8 cellular contexts compared by ENCODE assay signal in genomic region chr1:31155216-31155806, GRCh38.
DNase-seq lines count a peak whose midpoint lies in the region; ATAC-seq, FAIRE-seq and TF ChIP-seq lines count a peak whose summit lies in the region.

No MANE protein-coding gene starts in this region.

- TF ChIP-seq RAD21 in H1 (IDR thresholded peaks at IDR 0.05 in 1 of 2, conservative IDR thresholded peaks at IDR 0.05 in 1 of 2; ENCODE audit: low read depth in 2 of 2, low read length in 2 of 2) = 0 out of 4 replicates have a peak, but pooled peaks of 1 of the 2 experiments have one; percentile 8

- no peak overlapping the region for H2BK20ac ChIP-seq in H1 (ENCODE audit: low read length)

- POLR2A ChIA-PET in activated CD4-positive, alpha-beta memory T cell treated with anti-CD3 and anti-CD28 coated beads, Interleukin-2, amount 10 ng/mL, durations not matched to agents 7 days and 5 days (lab: Charles Lee) = interaction anchor here (1.0 kb wide), 1 partner anchor 141 kb away, joined by 5 read pairs; the partner anchor contains the start of genes SNRNP40 and ZCCHC17
- POLR2A ChIA-PET in H1 (lab: Charles Lee; ENCODE audit: partially characterized antibody) = interaction anchor here (0.6 to 5.2 kb wide), 18 partner anchors 8 to 376 kb away, joined by 3 to 42 read pairs (median 4); partner anchors contain the start of genes FABP3 and PUM1

- no peak overlapping the region for H3K23ac ChIP-seq in H1 (ENCODE audit: insufficient read length)

- peaks cover 9% of the 10 kb centered on the region for H3K4me1 Mint-ChIP-seq in activated CD4-positive, alpha-beta memory T cell treated with anti-CD3 and anti-CD28 coated beads, Interleukin-2, amount 10 ng/mL, durations not matched to agents 7 days and 5 days
- peaks cover 16% of the 10 kb centered on the region for H3K4me1 Mint-ChIP-seq in mesothelial cell of epicardium

- H2BK12ac ChIP-seq in H1 (ENCODE audit: low read depth, low read length) = no peak overlapping the region; the same call in 1 of the 2 replicates

- H3K9me3 ChIP-seq in H1 (ENCODE audit: insufficient read depth in 2 of 2, low read depth in 1 of 2, low read length in 1 of 2) = no peaks in the 10 kb centered on the region

- H3K36me3 ChIP-seq in H1 (ENCODE audit: control insufficient read depth in 2 of 4, insufficient read depth in 4 of 4, low read length in 3 of 4) = peaks cover 0 to 2% (median 0%) of the 10 kb centered on the region in 4 experiments; a peak in 1 of 8 replicates

- H3K56ac ChIP-seq in H1 (replicated peaks; ENCODE audit: insufficient read length, low read depth, low read length) = peak overlapping the region; percentile 46

- H2AFZ ChIP-seq in H1 (ENCODE audit: low read length) = no peak overlapping the region

- H3K27me3 Mint-ChIP-seq in activated CD4-positive, alpha-beta memory T cell treated with anti-CD3 and anti-CD28 coated beads, Interleukin-2, amount 10 ng/mL, durations not matched to agents 7 days and 5 days = no peaks in the 10 kb centered on the region
- H3K27me3 Mint-ChIP-seq in mesothelial cell of epicardium (ENCODE audit: low read depth) = no peaks in the 10 kb centered on the region

- no peak for FAIRE-seq in H1 (lab: Jason Lieb, UNC)

- H3K27me3 ChIP-seq in H1 (replicated peaks in 1 of 4; ENCODE audit: control insufficient read depth in 3 of 4, extremely low read depth in 1 of 4, insufficient read depth in 3 of 4, low read length in 3 of 4) = no peaks in the 10 kb centered on the region

- H2AK5ac ChIP-seq in H1 (ENCODE audit: low read depth, low read length) = no peak overlapping the region

- H3K4me3 Mint-ChIP-seq in activated CD4-positive, alpha-beta memory T cell treated with anti-CD3 and anti-CD28 coated beads, Interleukin-2, amount 10 ng/mL, durations not matched to agents 7 days and 5 days = peak overlapping the region; percentile 78
- H3K4me3 Mint-ChIP-seq in mesothelial cell of epicardium = peak overlapping the region; percentile 79

- peak overlapping the region; percentile 52; the same call in 1 of the 2 replicates for H2BK5ac ChIP-seq in H1 (ENCODE audit: low read depth, low read length)

- H3K4ac ChIP-seq in H1 (replicated peaks; ENCODE audit: insufficient read length, low read depth, low read length) = peak overlapping the region; percentile 90

- H3K36me3 Mint-ChIP-seq in activated CD4-positive, alpha-beta memory T cell treated with anti-CD3 and anti-CD28 coated beads, Interleukin-2, amount 10 ng/mL, durations not matched to agents 7 days and 5 days (ENCODE audit: low read depth) = no peaks in the 10 kb centered on the region
- H3K36me3 Mint-ChIP-seq in mesothelial cell of epicardium = no peaks in the 10 kb centered on the region

- DNase-seq in NCI-H748 treated with DMSO at 0.1 percent for 48 hours (lab: John Stamatoyannopoulos, UW) = peak; percentile 1
- DNase-seq in activated CD4-positive, alpha-beta memory T cell treated with anti-CD3 and anti-CD28 coated beads, Interleukin-2, amount 10 ng/mL, durations not matched to agents 7 days and 5 days = peak; percentile 69
- DNase-seq in H1 (ENCODE audit: low read depth in 1 of 2, low spot score in 2 of 2) = peak; percentile 31 to 90
- peak; percentile 38 to 78 for DNase-seq in mesothelial cell of epicardium (ENCODE audit: low spot score in 2 of 2, unreplicated experiment in 2 of 2)
- peak; percentile 4 to 27 for DNase-seq in stimulated activated CD8-positive, alpha-beta memory T cell treated with anti-CD3 and anti-CD28 coated beads, Interleukin-2, amount 100 ng/mL, for 1 hour (ENCODE audit: low read depth in 2 of 2)

- peak overlapping the region; percentile 72 to 73 for H3K4me2 ChIP-seq in H1 (ENCODE audit: insufficient read depth in 1 of 2, low read depth in 2 of 2, low read length in 2 of 2)

- H3K79me1 ChIP-seq in H1 (ENCODE audit: low read depth, low read length) = no peaks in the 10 kb centered on the region

- H2BK120ac ChIP-seq in H1 (replicated peaks; ENCODE audit: low read depth, low read length) = no peak overlapping the region

- peak overlapping the region; percentile 11 for H3K27ac Mint-ChIP-seq in activated CD4-positive, alpha-beta memory T cell treated with anti-CD3 and anti-CD28 coated beads, Interleukin-2, amount 10 ng/mL, durations not matched to agents 7 days and 5 days
- H3K27ac Mint-ChIP-seq in mesothelial cell of epicardium = peak overlapping the region; percentile 96

- peak overlapping the region; percentile 93 for H4K8ac ChIP-seq in H1 (ENCODE audit: extremely low read depth, insufficient read depth, low read length)

- peak overlapping the region; percentile 73 for H4K5ac ChIP-seq in H1 (ENCODE audit: insufficient read length, low read depth, low read length)

- peak overlapping the region; percentile 60; the same call in 1 of the 2 replicates for H3K27ac ChIP-seq in H1 (ENCODE audit: low read depth, low read length)

- no peak overlapping the region for H3K14ac ChIP-seq in H1 (ENCODE audit: insufficient read length)

- peaks cover 7% of the 10 kb centered on the region for H3K23me2 ChIP-seq in H1 (ENCODE audit: low read depth, low read length)

- peak overlapping the region; percentile 88; the same call in 1 of the 2 replicates for H3K18ac ChIP-seq in H1 (ENCODE audit: extremely low read depth, low read length)

- CTCF ChIA-PET in activated CD4-positive, alpha-beta memory T cell treated with anti-CD3 and anti-CD28 coated beads, Interleukin-2, amount 10 ng/mL, durations not matched to agents 7 days and 5 days (lab: Charles Lee) = interaction anchor here (0.9 kb wide), 1 partner anchor 437 kb away, joined by 3 read pairs; no protein-coding TSS in a partner anchor
- CTCF ChIA-PET in H1 (lab: Charles Lee; ENCODE audit: partially characterized antibody) = no interaction called here

- H3K9ac ChIP-seq in H1 (replicated peaks in 1 of 4; ENCODE audit: extremely low read depth in 1 of 4, low read depth in 3 of 4, low read length in 3 of 4) = peak overlapping the region; percentile 66 to 79 (median 72)

- WGBS in H1 (ENCODE audit: extremely low coverage in 1 of 2, insufficient coverage in 1 of 2, insufficient read length in 1 of 2, insufficient replicate concordance in 2 of 2, low coverage in 1 of 2, low lambda C conversion rate in 2 of 2, missing lambda C conversion rate in 1 of 2), 2 experiments = 8% methylated on average over 15 of the region's 46 CpGs; no CpG with 5 or more reads in 1 of the 2 experiments

- no peaks in the 10 kb centered on the region for H3K9me3 Mint-ChIP-seq in activated CD4-positive, alpha-beta memory T cell treated with anti-CD3 and anti-CD28 coated beads, Interleukin-2, amount 10 ng/mL, durations not matched to agents 7 days and 5 days
- H3K9me3 Mint-ChIP-seq in mesothelial cell of epicardium = peaks cover 4% of the 10 kb centered on the region

- no peak for TF ChIP-seq EP300 in H1 (IDR thresholded peaks at IDR 0.05; ENCODE audit: borderline replicate concordance in 1 of 2, low read depth in 2 of 2, low read length in 2 of 2)

- TF ChIP-seq CTCF in H1 (IDR thresholded peaks at IDR 0.05; ENCODE audit: control extremely low read depth in 1 of 3, insufficient read depth in 1 of 3, low read depth in 1 of 3, low read length in 3 of 3) = peak in 1 of 3 experiments; percentile 6; a peak in 1 of 4 replicates
- TF ChIP-seq CTCF in mesothelial cell of epicardium (IDR thresholded peaks at IDR 0.05; ENCODE audit: unreplicated experiment) = peak; percentile 36

- no peak overlapping the region for H4K91ac ChIP-seq in H1 (replicated peaks; ENCODE audit: insufficient read length, low read length)

- no peaks in the 10 kb centered on the region for H3K79me2 ChIP-seq in H1 (ENCODE audit: control insufficient read depth in 1 of 2, insufficient read depth in 2 of 2, low read length in 2 of 2)

- H4K20me1 ChIP-seq in H1 (replicated peaks in 1 of 2; ENCODE audit: control insufficient read depth in 1 of 2, insufficient read depth in 2 of 2, low read length in 2 of 2) = no peaks in the 10 kb centered on the region

- H2BK15ac ChIP-seq in H1 (ENCODE audit: low read length) = no peak overlapping the region

- TF ChIP-seq POLR2A in GM10847 (IDR thresholded peaks at IDR 0.05; ENCODE audit: extremely low read depth, insufficient read length) = peak; percentile 8
- TF ChIP-seq POLR2A in H1 (IDR thresholded peaks at IDR 0.05; ENCODE audit: control extremely low read depth in 1 of 2, low read depth in 2 of 2, low read length in 2 of 2) = peak in 1 of 2 experiments; percentile 66; a peak in 2 of 3 replicates

- peak; percentile 76 for ATAC-seq in HG02678 (IDR thresholded peaks at IDR 0.05; ENCODE audit: unreplicated experiment)
- ATAC-seq in GM18517 (IDR thresholded peaks at IDR 0.05; ENCODE audit: unreplicated experiment) = no peak

- peaks cover 0 to 3% (median 1%) of the 10 kb centered on the region in 4 experiments; a peak in 4 of 7 replicates for H3K4me1 ChIP-seq in H1 (replicated peaks in 1 of 4; ENCODE audit: control insufficient read depth in 3 of 4, insufficient read depth in 4 of 4, low read length in 3 of 4)

- peak overlapping the region; percentile 49 to 66 (median 57) for H3K4me3 ChIP-seq in H1 (ENCODE audit: extremely low read depth in 1 of 4, insufficient read depth in 2 of 4, low read depth in 3 of 4, low read length in 4 of 4)

TF ChIP-seq in H1, 55 proteins besides CTCF, POLR2A, EP300 and RAD21 (continues in another document):
- no peak for TF ChIP-seq JUN (IDR thresholded peaks at IDR 0.05; ENCODE audit: low read depth, low read length)
- no peak for TF ChIP-seq E2F6 (IDR thresholded peaks at IDR 0.05)
- no peak for TF ChIP-seq EZH2 (IDR thresholded peaks at IDR 0.05; ENCODE audit: low read depth, low read length, severe bottlenecking)
- TF ChIP-seq CBX8 (IDR thresholded peaks at IDR 0.05; ENCODE audit: borderline replicate concordance, low read depth, low read length) = no peak
- TF ChIP-seq HDAC6 (IDR thresholded peaks at IDR 0.05; ENCODE audit: low read depth, low read length) = no peak
- peak in 1 of 2 experiments; percentile 27; a peak in 1 of 4 replicates for TF ChIP-seq SIN3A (conservative IDR thresholded peaks at IDR 0.05 in 1 of 2, IDR thresholded peaks at IDR 0.05 in 1 of 2; ENCODE audit: low read depth in 1 of 2, low read length in 2 of 2)
- TF ChIP-seq GABPA (IDR thresholded peaks at IDR 0.05; ENCODE audit: borderline replicate concordance, insufficient read depth, low read length) = no peak
- peak; percentile 47; the same call in 1 of the 2 replicates for TF ChIP-seq TBP (IDR thresholded peaks at IDR 0.05; ENCODE audit: low read depth, low read length)
- TF ChIP-seq YY1 (IDR thresholded peaks at IDR 0.05; ENCODE audit: low read depth, low read length) = 0 out of 2 replicates have a peak, but pooled peaks have one; percentile 41
- TF ChIP-seq NRF1 (IDR thresholded peaks at IDR 0.05; ENCODE audit: low read depth, low read length) = no peak
- TF ChIP-seq SIRT6 (IDR thresholded peaks at IDR 0.05; ENCODE audit: low read length) = no peak

Comparison
In these comparisons a context has a peak if more than half of its experiments do, and no peak if none do; other contexts are left out.
1. DNase-seq: peak in every context shown above with its lines; median percentile 69 in activated CD4-positive, alpha-beta memory T cell treated with anti-CD3 and anti-CD28 coated beads, Interleukin-2, amount 10 ng/mL, durations not matched to agents 7 days and 5 days; 60 in H1; 58 in mesothelial cell of epicardium; 16 in stimulated activated CD8-positive, alpha-beta memory T cell treated with anti-CD3 and anti-CD28 coated beads, Interleukin-2, amount 100 ng/mL, for 1 hour; 1 in NCI-H748 treated with DMSO at 0.1 percent for 48 hours.